Comparison of ENCODE assay signal across 8 cellular contexts in genomic region chr2:241609859-241610793, GRCh38.
DNase-seq lines count a peak whose midpoint lies in the region; ATAC-seq lines count a peak whose summit lies in the region.

No MANE protein-coding gene starts in this region.

- ATAC-seq in GM18519 (IDR thresholded peaks at IDR 0.05; ENCODE audit: low FRiP score, unreplicated experiment): peak; percentile 83
- peak; percentile 85 for ATAC-seq in HG03025 (IDR thresholded peaks at IDR 0.05; ENCODE audit: low FRiP score, unreplicated experiment)

- peak; percentile 55 to 63 for DNase-seq in NCI-H524 (lab: John Stamatoyannopoulos, UW)
- peak; percentile 93 for DNase-seq in activated CD8-positive, alpha-beta memory T cell treated with anti-CD3 and anti-CD28 coated beads, Interleukin-2, amount 50 U/mL, for 4 hours
- DNase-seq in epidermal melanocyte (ENCODE audit: insufficient read length, low spot score): peak; percentile 51
- DNase-seq in middle frontal gyrus (ENCODE audit: extremely low spot score, low spot score): peak; percentile 29
- peak; percentile 76 to 80 for DNase-seq in stimulated activated CD8-positive, alpha-beta memory T cell treated with anti-CD3 and anti-CD28 coated beads, Interleukin-2, amount 100 ng/mL, for 1 hour (ENCODE audit: low read depth in 2 of 2)
- no peak for DNase-seq in NCI-H187 treated with DMSO at 0.1 percent for 48 hours (lab: John Stamatoyannopoulos, UW)
